Comparison of ENCODE assay signal across 22 cellular contexts in the genomic region with DNA sequence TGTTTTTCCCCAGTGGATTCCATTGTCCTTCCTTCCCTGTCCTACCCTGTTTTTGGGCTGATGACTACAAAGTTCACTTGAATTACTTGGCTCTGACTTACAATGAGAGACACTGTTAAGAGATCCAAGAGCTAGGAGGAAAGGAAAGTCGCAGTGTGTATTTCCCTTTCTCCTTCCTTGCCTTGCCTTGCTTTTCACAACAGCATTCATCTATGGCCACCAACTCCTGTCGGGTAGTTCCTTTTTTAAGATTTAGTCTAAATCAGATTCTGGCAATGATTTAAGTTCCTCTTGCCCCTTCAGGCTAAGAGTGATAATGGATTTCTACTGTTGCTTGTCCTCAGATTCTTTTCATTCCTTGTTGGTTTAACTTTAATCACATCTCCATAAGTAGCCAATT.
DNase-seq lines count a peak whose midpoint lies in the region; ATAC-seq, FAIRE-seq and TF ChIP-seq lines count a peak whose summit lies in the region.
"Had no signal": no experiment of that assay in that cellular context is flagged by ENCODE, and none has a peak within 500 bp of the region (broad histone marks: within the 10 kb centered on the region; RNA-seq: fewer than 3 reads in every experiment).

No MANE protein-coding gene starts in this region.

- no peak overlapping the region for H3K4me3 Mint-ChIP-seq in CD4-positive, alpha-beta T cell
- H3K4me3 Mint-ChIP-seq in chondrocyte (ENCODE audit: unreplicated experiment) = no peak overlapping the region
- no peak overlapping the region for H3K4me3 Mint-ChIP-seq in osteocyte (ENCODE audit: unreplicated experiment)
- H3K4me3 Mint-ChIP-seq: activated CD4-positive, alpha-beta T cell treated with anti-CD3 and anti-CD28 coated beads, Interleukin-2, amount 10 ng/mL, durations not matched to agents 7 days and 5 days; B cell; effector memory CD8-positive, alpha-beta T cell had no signal

- peaks cover 8 to 12% of the 10 kb centered on the region in 2 experiments; a peak in 2 of 4 replicates for H3K79me1 ChIP-seq in IMR-90 (ENCODE audit: low read depth in 1 of 2, low read length in 2 of 2)

- no peaks in the 10 kb centered on the region for H3K9me3 ChIP-seq in CD4-positive, alpha-beta T cell (ENCODE audit: control insufficient read depth, low read length)
- peaks cover 6% of the 10 kb centered on the region for H3K9me3 ChIP-seq in IMR-90 (ENCODE audit: control insufficient read depth, insufficient read depth, low read length)
- H3K9me3 ChIP-seq: sigmoid colon, stomach had no signal

- H3K4me1 Mint-ChIP-seq in CD4-positive, alpha-beta T cell (ENCODE audit: low read depth) = peaks cover 13% of the 10 kb centered on the region
- H3K4me1 Mint-ChIP-seq in chondrocyte (ENCODE audit: low read depth) (peaks cover 31% of the 10 kb centered on the region), osteocyte (ENCODE audit: unreplicated experiment) (peaks cover 7% of the 10 kb centered on the region)

- no peak overlapping the region for H2BK120ac ChIP-seq in IMR-90 (ENCODE audit: low read depth, low read length)

- no peak overlapping the region for H2AK5ac ChIP-seq in IMR-90 (ENCODE audit: low read depth, low read length)

- no peak overlapping the region for H3K4ac ChIP-seq in IMR-90 (ENCODE audit: low read depth, low read length)

- no peak overlapping the region for H3K4me3 ChIP-seq in IMR-90 (ENCODE audit: insufficient read depth, low read depth, low read length)
- H3K4me3 ChIP-seq: heart left ventricle, sigmoid colon, stomach had no signal

- no peak overlapping the region for H2AK9ac ChIP-seq in IMR-90 (replicated peaks; ENCODE audit: low read depth, low read length, poor library complexity)

- H3K36me3 ChIP-seq in IMR-90 (ENCODE audit: control insufficient read depth, insufficient read depth, low read length) = peaks cover 9% of the 10 kb centered on the region

- no peaks in the 10 kb centered on the region for H3K9me3 Mint-ChIP-seq in CD4-positive, alpha-beta T cell
- H3K9me3 Mint-ChIP-seq in chondrocyte (ENCODE audit: low read depth) = peaks cover 5% of the 10 kb centered on the region
- H3K9me3 Mint-ChIP-seq in osteocyte (ENCODE audit: unreplicated experiment) = peaks cover 6% of the 10 kb centered on the region
- H3K9me3 Mint-ChIP-seq: effector memory CD8-positive, alpha-beta T cell had no signal

- CTCF ChIA-PET in CD4-positive, alpha-beta T cell (lab: Charles Lee) = interaction anchor here (0.8 to 1.2 kb wide), 2 partner anchors 8 to 13 kb away, joined by 3 to 5 read pairs; no protein-coding TSS in a partner anchor
- CTCF ChIA-PET in IMR-90 (lab: Yijun Ruan, JAX) = no interaction called here

- no peak for TF ChIP-seq CTCF in CD4-positive, alpha-beta T cell (IDR thresholded peaks at IDR 0.05)
- no peak for TF ChIP-seq CTCF in IMR-90 (conservative IDR thresholded peaks at IDR 0.05; ENCODE audit: low read depth, low read length)
- TF ChIP-seq CTCF in chondrocyte (IDR thresholded peaks at IDR 0.05) = no peak
- no peak for TF ChIP-seq CTCF in osteocyte (IDR thresholded peaks at IDR 0.05)

- no peak for ATAC-seq in CD4-positive, alpha-beta T cell (ENCODE audit: poor library complexity)
- ATAC-seq in IMR-90 (ENCODE audit: low read depth) = no peak; the same call in 1 of the 2 replicates
- no peak for ATAC-seq in HG03442 (IDR thresholded peaks at IDR 0.05; ENCODE audit: unreplicated experiment)
- ATAC-seq: effector memory CD8-positive, alpha-beta T cell had no signal

- H3K36me3 Mint-ChIP-seq in CD4-positive, alpha-beta T cell (ENCODE audit: low read depth) = peaks cover 65% of the 10 kb centered on the region
- H3K36me3 Mint-ChIP-seq in chondrocyte (ENCODE audit: low read depth) = peaks cover 16% of the 10 kb centered on the region
- peaks cover 40% of the 10 kb centered on the region for H3K36me3 Mint-ChIP-seq in osteocyte (ENCODE audit: unreplicated experiment)

- TF ChIP-seq POLR2A in IMR-90 (IDR thresholded peaks at IDR 0.05; ENCODE audit: low read depth, low read length) = no peak

- TF ChIP-seq RAD21 in IMR-90 (IDR thresholded peaks at IDR 0.05; ENCODE audit: low read length) = no peak

- H3K27ac ChIP-seq in CD4-positive, alpha-beta T cell (ENCODE audit: low read depth, low read length) = no peak overlapping the region
- no peak overlapping the region for H3K27ac ChIP-seq in IMR-90 (ENCODE audit: insufficient read depth, low read length)
- H3K27ac ChIP-seq: HL-60, sigmoid colon, stomach had no signal

- no peak overlapping the region for H2AFZ ChIP-seq in IMR-90 (replicated peaks; ENCODE audit: low read length, poor library complexity)

- WGBS in IMR-90 (ENCODE audit: extremely low coverage in 2 of 2, insufficient read length in 1 of 2), 2 experiments = no CpG with 5 or more reads among the region's 2 CpGs

- no peak overlapping the region for H3K56ac ChIP-seq in IMR-90 (ENCODE audit: extremely low read depth, insufficient read depth, low read length)

- no peak for FAIRE-seq in GM19239 (lab: Jason Lieb, UNC)

- peaks cover 2% of the 10 kb centered on the region; the same call in 1 of the 2 replicates for H3K4me1 ChIP-seq in IMR-90 (ENCODE audit: control insufficient read depth, insufficient read depth, low read length)
- H3K4me1 ChIP-seq: sigmoid colon, stomach had no signal

- H4K91ac ChIP-seq in IMR-90 (ENCODE audit: insufficient read depth, low read depth, low read length) = no peak overlapping the region

- H4K5ac ChIP-seq in IMR-90 (ENCODE audit: low read depth, low read length) = peak overlapping the region; percentile 30; the same call in 1 of the 2 replicates

- H3K27me3 Mint-ChIP-seq in CD4-positive, alpha-beta T cell = no peaks in the 10 kb centered on the region
- no peaks in the 10 kb centered on the region for H3K27me3 Mint-ChIP-seq in chondrocyte (ENCODE audit: low read depth)
- H3K27me3 Mint-ChIP-seq in osteocyte (ENCODE audit: unreplicated experiment) = no peaks in the 10 kb centered on the region
- H3K27me3 Mint-ChIP-seq: activated CD4-positive, alpha-beta T cell treated with anti-CD3 and anti-CD28 coated beads, Interleukin-2, amount 10 ng/mL, durations not matched to agents 7 days and 5 days; B cell; effector memory CD8-positive, alpha-beta T cell had no signal

- POLR2A ChIA-PET in CD4-positive, alpha-beta T cell (lab: Charles Lee) = no interaction called here
- POLR2A ChIA-PET in IMR-90 (lab: Charles Lee; ENCODE audit: unreplicated experiment) = no interaction called here

- H3K23ac ChIP-seq in IMR-90 (ENCODE audit: low read depth, low read length) = no peak overlapping the region

- H3K14ac ChIP-seq in IMR-90 (replicated peaks; ENCODE audit: low read depth, low read length) = 0 out of 2 replicates have a peak overlapping the region, but pooled peaks have one; percentile 8

- no peaks in the 10 kb centered on the region for H4K20me1 ChIP-seq in IMR-90 (ENCODE audit: insufficient read depth, low read length)

- no TSS peak for BruUV-seq in IMR-90 (replicated peaks; lab: Mats Ljungman, UMichigan)

- no peak overlapping the region for H4K8ac ChIP-seq in IMR-90 (ENCODE audit: low read depth in 2 of 2, low read length in 2 of 2)

- no peaks in the 10 kb centered on the region; the same call in 1 of the 2 replicates for H3K9me1 ChIP-seq in IMR-90 (ENCODE audit: insufficient read depth, low read length)

- intact Hi-C loops in CD4-positive, alpha-beta T cell (cut with DNase I, micrococcal nuclease) = no loop called here
- intact Hi-C loops in IMR-90 (cut with micrococcal nuclease) = no loop called here

- in situ Hi-C loops in IMR-90 (cut with MboI; ENCODE audit: low sequenced_read_pairs) = no loop called here

- dilution Hi-C loops in IMR-90 (cut with HindIII; ENCODE audit: low sequenced_read_pairs, unreplicated experiment) = no loop called here

- no peak overlapping the region for H2BK20ac ChIP-seq in IMR-90 (ENCODE audit: low read depth, low read length)

- H3K18ac ChIP-seq in IMR-90 (ENCODE audit: low read depth, low read length) = peak overlapping the region; percentile 33; the same call in 1 of the 2 replicates

- H2BK5ac ChIP-seq in IMR-90 (ENCODE audit: low read depth, low read length, poor library complexity, severe bottlenecking) = peak overlapping the region; percentile 60

- no peak for DNase-seq in CD4-positive, alpha-beta T cell
- no peak for DNase-seq in IMR-90
- DNase-seq in chondrocyte (ENCODE audit: low spot score) = no peak
- DNase-seq in osteocyte (ENCODE audit: extremely low spot score, unreplicated experiment) = no peak
- no peak for DNase-seq in GM19239 (ENCODE audit: insufficient read length, low spot score)
- no peak for DNase-seq in DMS114 treated with DMSO at 0.1 percent for 48 hours (lab: John Stamatoyannopoulos, UW; ENCODE audit: unreplicated experiment)
- no peak for DNase-seq in NCI-H524 (lab: John Stamatoyannopoulos, UW)
- DNase-seq: activated CD4-positive, alpha-beta T cell treated with anti-CD3 and anti-CD28 coated beads, Interleukin-2, amount 10 ng/mL, durations not matched to agents 7 days and 5 days; activated naive CD4-positive, alpha-beta T cell treated with Interleukin-2 at 50 U/mL for 16 hours; aorta; DMS 273 treated with DMSO at 0.1 percent for 48 hours; effector memory CD8-positive, alpha-beta T cell; GF-D8; HCEC 1CT; heart left ventricle; NCI-H1092; NCI-H2081; sigmoid colon; stomach had no signal

- H3K27me3 ChIP-seq in CD4-positive, alpha-beta T cell (ENCODE audit: control insufficient read depth, insufficient read depth, low read length) = no peaks in the 10 kb centered on the region
- no peaks in the 10 kb centered on the region for H3K27me3 ChIP-seq in IMR-90 (ENCODE audit: control insufficient read depth, insufficient read depth, low read length)
- H3K27me3 ChIP-seq: heart left ventricle, sigmoid colon, stomach had no signal

- no peak overlapping the region for H3K9ac ChIP-seq in IMR-90 (ENCODE audit: low read depth, low read length)

- H3K4me2 ChIP-seq in IMR-90 (ENCODE audit: low read depth, low read length) = no peak overlapping the region

- H3K27ac Mint-ChIP-seq in CD4-positive, alpha-beta T cell = peak overlapping the region; percentile 3
- H3K27ac Mint-ChIP-seq in chondrocyte (ENCODE audit: unreplicated experiment) (peak overlapping the region; percentile 46), osteocyte (ENCODE audit: unreplicated experiment) (peak overlapping the region; percentile 35)
- H3K27ac Mint-ChIP-seq: activated CD4-positive, alpha-beta T cell treated with anti-CD3 and anti-CD28 coated beads, Interleukin-2, amount 10 ng/mL, durations not matched to agents 7 days and 5 days; B cell had no signal

- no peak overlapping the region for H2BK15ac ChIP-seq in IMR-90 (ENCODE audit: low read depth, low read length)

TF ChIP-seq in IMR-90, 13 proteins besides CTCF, POLR2A, EP300 and RAD21:
- TF ChIP-seq MAZ (IDR thresholded peaks at IDR 0.05; ENCODE audit: borderline replicate concordance, low read depth, low read length) = no peak
TF ChIP-seq in IMR-90: peak in this region for 0.
